Comparison of ENCODE assay signal across 11 cellular contexts in genomic region chr1:116433283-116434257, GRCh38.
DNase-seq lines count a peak whose midpoint lies in the region; ATAC-seq and TF ChIP-seq lines count a peak whose summit lies in the region.
"Had no signal": no experiment of that assay in that cellular context is flagged by ENCODE, and none has a peak within 500 bp of the region (broad histone marks: within the 10 kb centered on the region; RNA-seq: fewer than 3 reads in every experiment).

No MANE protein-coding gene starts in this region.

- ATAC-seq in right cardiac atrium (peak; percentile 86 to 88), HG03045 (IDR thresholded peaks at IDR 0.05; ENCODE audit: unreplicated experiment) (no peak)
- no peak for ATAC-seq in activated naive CD8-positive, alpha-beta T cell treated with anti-CD3 and anti-CD28 coated beads, Interleukin-2, amount 50 U/mL, for 24 hours
- ATAC-seq: T-helper 17 cell had no signal

- 52% methylated on average over 13 of the region's 13 CpGs for WGBS in right cardiac atrium

- H3K27ac ChIP-seq in angular gyrus (ENCODE audit: low read depth, low read length), result peak overlapping the region; percentile 92
- peak overlapping the region; percentile 55 for H3K27ac ChIP-seq in right cardiac atrium (ENCODE audit: low read length)

- DNase-seq in HFFc6 (peak; percentile 46), right cardiac atrium (peak; percentile 42 to 79 (median 78)), retina (peak; percentile 40), germinal center (ENCODE audit: low spot score) (no peak)
- no peak for DNase-seq in activated T-helper 2 cell treated with anti-CD3 and anti-CD28 coated beads, Interferon-gamma antibody, Interleukin-2, Interleukin-4, amounts not matched to agents 10 μg/mL and 5 μg/mL and 100 μg/mL, durations not matched to agents 14 hours and 24 hours and 36 hours (ENCODE audit: low spot score)
- no peak for DNase-seq in activated naive CD8-positive, alpha-beta T cell treated with anti-CD3 and anti-CD28 coated beads, Interleukin-2, amount 50 U/mL, for 24 hours
- DNase-seq: GDM1; stimulated activated naive CD4-positive, alpha-beta T cell; T-helper 17 cell had no signal

- H3K4me3 Mint-ChIP-seq in HFFc6, result no peak overlapping the region
- H3K4me3 Mint-ChIP-seq in activated T-helper 2 cell treated with anti-CD3 and anti-CD28 coated beads, Interferon-gamma antibody, Interleukin-2, Interleukin-4, amounts not matched to agents 10 μg/mL and 5 μg/mL and 100 μg/mL, durations not matched to agents 14 hours and 24 hours and 36 hours (ENCODE audit: low read depth), result no peak overlapping the region
- no peak overlapping the region for H3K4me3 Mint-ChIP-seq in activated naive CD8-positive, alpha-beta T cell treated with anti-CD3 and anti-CD28 coated beads, Interleukin-2, amount 50 U/mL, for 24 hours
- H3K4me3 Mint-ChIP-seq: T-helper 17 cell had no signal

- intact Hi-C loops in right cardiac atrium (cut with DNase I), result no loop called here
- intact Hi-C loops in activated T-helper 2 cell treated with anti-CD3 and anti-CD28 coated beads, Interferon-gamma antibody, Interleukin-2, Interleukin-4, amounts not matched to agents 10 μg/mL and 5 μg/mL and 100 μg/mL, durations not matched to agents 14 hours and 24 hours and 36 hours (cut with micrococcal nuclease), result no loop called here

- no peak for TF ChIP-seq CTCF in HFFc6 (IDR thresholded peaks at IDR 0.05)

- H3K36me3 Mint-ChIP-seq in HFFc6 (ENCODE audit: low read depth), result no peaks in the 10 kb centered on the region
- H3K36me3 Mint-ChIP-seq in activated T-helper 2 cell treated with anti-CD3 and anti-CD28 coated beads, Interferon-gamma antibody, Interleukin-2, Interleukin-4, amounts not matched to agents 10 μg/mL and 5 μg/mL and 100 μg/mL, durations not matched to agents 14 hours and 24 hours and 36 hours (ENCODE audit: low read depth), result no peaks in the 10 kb centered on the region
- H3K36me3 Mint-ChIP-seq in activated naive CD8-positive, alpha-beta T cell treated with anti-CD3 and anti-CD28 coated beads, Interleukin-2, amount 50 U/mL, for 24 hours (ENCODE audit: low read depth), result no peaks in the 10 kb centered on the region

- H3K4me1 ChIP-seq in right cardiac atrium (ENCODE audit: control insufficient read depth, insufficient read depth, low read length), result peaks cover 2% of the 10 kb centered on the region

- H3K9me3 Mint-ChIP-seq in HFFc6, result no peaks in the 10 kb centered on the region
- H3K9me3 Mint-ChIP-seq in activated T-helper 2 cell treated with anti-CD3 and anti-CD28 coated beads, Interferon-gamma antibody, Interleukin-2, Interleukin-4, amounts not matched to agents 10 μg/mL and 5 μg/mL and 100 μg/mL, durations not matched to agents 14 hours and 24 hours and 36 hours, result no peaks in the 10 kb centered on the region
- H3K9me3 Mint-ChIP-seq in activated naive CD8-positive, alpha-beta T cell treated with anti-CD3 and anti-CD28 coated beads, Interleukin-2, amount 50 U/mL, for 24 hours, result no peaks in the 10 kb centered on the region

- peaks cover 19% of the 10 kb centered on the region for H3K27me3 Mint-ChIP-seq in HFFc6 (ENCODE audit: insufficient read depth)
- peaks cover 16% of the 10 kb centered on the region for H3K27me3 Mint-ChIP-seq in activated T-helper 2 cell treated with anti-CD3 and anti-CD28 coated beads, Interferon-gamma antibody, Interleukin-2, Interleukin-4, amounts not matched to agents 10 μg/mL and 5 μg/mL and 100 μg/mL, durations not matched to agents 14 hours and 24 hours and 36 hours (ENCODE audit: low read depth)
- H3K27me3 Mint-ChIP-seq in activated naive CD8-positive, alpha-beta T cell treated with anti-CD3 and anti-CD28 coated beads, Interleukin-2, amount 50 U/mL, for 24 hours, result no peaks in the 10 kb centered on the region

- H3K9me3 ChIP-seq in right cardiac atrium (ENCODE audit: control insufficient read depth, low read length), result no peaks in the 10 kb centered on the region

- peaks cover 16% of the 10 kb centered on the region for H3K4me1 Mint-ChIP-seq in HFFc6 (ENCODE audit: low read depth)
- H3K4me1 Mint-ChIP-seq in activated T-helper 2 cell treated with anti-CD3 and anti-CD28 coated beads, Interferon-gamma antibody, Interleukin-2, Interleukin-4, amounts not matched to agents 10 μg/mL and 5 μg/mL and 100 μg/mL, durations not matched to agents 14 hours and 24 hours and 36 hours (ENCODE audit: low read depth), result no peaks in the 10 kb centered on the region
- no peaks in the 10 kb centered on the region for H3K4me1 Mint-ChIP-seq in activated naive CD8-positive, alpha-beta T cell treated with anti-CD3 and anti-CD28 coated beads, Interleukin-2, amount 50 U/mL, for 24 hours
- H3K4me1 Mint-ChIP-seq: T-helper 17 cell had no signal

- peak overlapping the region; percentile 47; the same call in 1 of the 2 replicates for H3K27ac Mint-ChIP-seq in HFFc6
- H3K27ac Mint-ChIP-seq in activated T-helper 2 cell treated with anti-CD3 and anti-CD28 coated beads, Interferon-gamma antibody, Interleukin-2, Interleukin-4, amounts not matched to agents 10 μg/mL and 5 μg/mL and 100 μg/mL, durations not matched to agents 14 hours and 24 hours and 36 hours, result no peak overlapping the region
- no peak overlapping the region for H3K27ac Mint-ChIP-seq in activated naive CD8-positive, alpha-beta T cell treated with anti-CD3 and anti-CD28 coated beads, Interleukin-2, amount 50 U/mL, for 24 hours
- H3K27ac Mint-ChIP-seq: T-helper 17 cell had no signal

- H3K27me3 ChIP-seq in right cardiac atrium (ENCODE audit: control insufficient read depth, insufficient read depth), result no peaks in the 10 kb centered on the region

- H3K4me3 ChIP-seq in right cardiac atrium (ENCODE audit: low read length), result no peak overlapping the region

Comparison
In these comparisons a context has a peak if more than half of its experiments do, and no peak if none do; other contexts are left out.
1. DNase-seq: peak in HFFc6 (single experiment), right cardiac atrium (3 of 3) and retina (single experiment); none in germinal center (single experiment), activated T-helper 2 cell treated with anti-CD3 and anti-CD28 coated beads, Interferon-gamma antibody, Interleukin-2, Interleukin-4, amounts not matched to agents 10 μg/mL and 5 μg/mL and 100 μg/mL, durations not matched to agents 14 hours and 24 hours and 36 hours (single experiment) and activated naive CD8-positive, alpha-beta T cell treated with anti-CD3 and anti-CD28 coated beads, Interleukin-2, amount 50 U/mL, for 24 hours (single experiment).
2. ATAC-seq: peak in right cardiac atrium (2 of 2); none in HG03045 (single experiment) and activated naive CD8-positive, alpha-beta T cell treated with anti-CD3 and anti-CD28 coated beads, Interleukin-2, amount 50 U/mL, for 24 hours (single experiment).